2 cellular contexts compared by ENCODE assay signal in genomic region chr13:81957121-81957520, GRCh38.
TF ChIP-seq lines count a peak whose summit lies in the region.

No MANE protein-coding gene starts in this region.

TF ChIP-seq in SK-N-SH, 30 proteins besides CTCF, POLR2A, EP300 and RAD21 (continued from another document):
- TF ChIP-seq PBX3 (IDR thresholded peaks at IDR 0.05) (no peak), ELF1 (IDR thresholded peaks at IDR 0.05) (no peak), TAF1 (IDR thresholded peaks at IDR 0.05; ENCODE audit: borderline replicate concordance, low read depth, low read length) (no peak)
TF ChIP-seq in SK-N-SH: peak in this region for 0.

TF ChIP-seq in SK-N-SH treated with all-trans-retinoic acid at 6 μM for 48 hours, 23 proteins besides CTCF, POLR2A, EP300 and RAD21 (continued from another document):
- TF ChIP-seq PATZ1 (CRISPR knock-in tag; IDR thresholded peaks at IDR 0.05; ENCODE audit: borderline replicate concordance) (no peak), ZNF565 (CRISPR knock-in tag; conservative IDR thresholded peaks at IDR 0.05; ENCODE audit: low read depth) (no peak), RARB (CRISPR knock-in tag; IDR thresholded peaks at IDR 0.05) (no peak), GLIS3 (CRISPR knock-in tag; IDR thresholded peaks at IDR 0.05) (no peak), CREB5 (CRISPR knock-in tag; IDR thresholded peaks at IDR 0.05; ENCODE audit: low read depth) (no peak), ZC3H10 (CRISPR knock-in tag; IDR thresholded peaks at IDR 0.05) (no peak), ZNF70 (CRISPR knock-in tag; IDR thresholded peaks at IDR 0.05) (no peak), POU6F1 (CRISPR knock-in tag; IDR thresholded peaks at IDR 0.05; ENCODE audit: borderline replicate concordance, low read depth) (no peak), CSRNP3 (CRISPR knock-in tag; IDR thresholded peaks at IDR 0.05) (no peak), BACH2 (CRISPR knock-in tag; IDR thresholded peaks at IDR 0.05; ENCODE audit: borderline replicate concordance) (no peak), ESRRG (CRISPR knock-in tag; IDR thresholded peaks at IDR 0.05) (no peak)
